Comparison of ENCODE assay signal across 6 cellular contexts in genomic region chr10:97687785-97688781, GRCh38. TPM values are rescaled to one million over a fixed set of nuclear protein-coding genes. Genes with fewer than 3 reads are reported as not detected.
DNase-seq lines count a peak whose midpoint lies in the region; ATAC-seq and TF ChIP-seq lines count a peak whose summit lies in the region.

No MANE protein-coding gene starts in this region.

- H3K9me3 ChIP-seq in body of pancreas: no peaks in the 10 kb centered on the region

- H3K4me1 ChIP-seq in body of pancreas: peaks cover 50% of the 10 kb centered on the region

- no peaks in the 10 kb centered on the region for H3K36me3 Mint-ChIP-seq in neural crest cell (ENCODE audit: low read depth)

- peak; percentile 13 for DNase-seq in HT-29 (ENCODE audit: low spot score)
- peak in 2 of 4 donors; percentile 27 to 49 for DNase-seq in body of pancreas
- DNase-seq in neural crest cell (ENCODE audit: low read depth, low spot score): no peak
- DNase-seq in head of caudate nucleus: no peak
- no peak for DNase-seq in NCI-H2081 treated with DMSO at 0.1 percent for 48 hours (lab: John Stamatoyannopoulos, UW)

- TF ChIP-seq POLR2A in body of pancreas (IDR thresholded peaks at IDR 0.05): peak in 1 of 3 donors; percentile 6

- no peak for TF ChIP-seq CTCF in body of pancreas (IDR thresholded peaks at IDR 0.05)
- no peak for TF ChIP-seq CTCF in neural crest cell (conservative IDR thresholded peaks at IDR 0.05)

- no peak overlapping the region for H3K4me3 ChIP-seq in body of pancreas

- peak overlapping the region; percentile 87 for H3K4me3 Mint-ChIP-seq in neural crest cell

- H3K27me3 Mint-ChIP-seq in neural crest cell (ENCODE audit: low read depth): no peaks in the 10 kb centered on the region

- WGBS in body of pancreas, 2 donors: 41 to 45% methylated on average over 14 of the region's 14 CpGs

- no peaks in the 10 kb centered on the region for H3K36me3 ChIP-seq in body of pancreas (replicated peaks in 1 of 2; ENCODE audit: insufficient read depth in 1 of 2, low read depth in 2 of 2)

- H3K27ac ChIP-seq in body of pancreas: peak overlapping the region; percentile 55 to 95 (median 92)

- peaks cover 18% of the 10 kb centered on the region for H3K4me1 Mint-ChIP-seq in neural crest cell

- ATAC-seq in body of pancreas (no peak), GM18909 (IDR thresholded peaks at IDR 0.05; ENCODE audit: poor library complexity, unreplicated experiment) (no peak)

- no peaks in the 10 kb centered on the region for H3K27me3 ChIP-seq in body of pancreas

- intact Hi-C loops in body of pancreas (cut with DNase I): no loop called here
- intact Hi-C loops in head of caudate nucleus (cut with DNase I): loop anchor here (10.0 kb wide), 1 partner anchor 47 kb away; the partner anchor contains the start of gene ZFYVE27

- no peaks in the 10 kb centered on the region for H3K9me3 Mint-ChIP-seq in neural crest cell

- peak overlapping the region; percentile 83 for H3K27ac Mint-ChIP-seq in neural crest cell (ENCODE audit: unreplicated experiment)

RNA-seq across cellular contexts. Expression of gene AVPI1, which starts 1.0 kb away (rescaled TPM):
- total RNA-seq in HT-29 (2014; rRNA removed; shearing (Covaris generic)): 31.9 and 35.5 TPM in 2 replicates
- 10 to 100 TPM in 1 of 2 donors, 1 to 10 TPM in 1; 5.7 to 14.8 TPM for total RNA-seq in body of pancreas
- 2.4 and 3.3 TPM in 2 replicates for total RNA-seq in neural crest cell

RNA-seq across cellular contexts. Expression of gene MARVELD1, which starts 25.4 kb away (rescaled TPM):
- 24.5 and 24.9 TPM in 2 replicates for total RNA-seq in HT-29 (2014; rRNA removed; shearing (Covaris generic))
- total RNA-seq in body of pancreas (1 to 10 TPM; 4.3 to 6.5 TPM), neural crest cell (52.3 and 52.8 TPM in 2 replicates)

RNA-seq across cellular contexts. Expression of gene PI4K2A, which starts 47.6 kb away (rescaled TPM):
- total RNA-seq in HT-29 (2014; rRNA removed; shearing (Covaris generic)): 10.4 and 11.2 TPM in 2 replicates
- total RNA-seq in body of pancreas (1 to 10 TPM; 3.6 to 5.7 TPM), neural crest cell (19.3 and 19.4 TPM in 2 replicates)

RNA-seq across cellular contexts. Expression of gene ZFYVE27, which starts 48.8 kb away (rescaled TPM):
- total RNA-seq in HT-29 (2014; rRNA removed; shearing (Covaris generic)): 34.6 and 45.5 TPM in 2 replicates
- total RNA-seq in body of pancreas: 10 to 100 TPM; 14.8 to 32.6 TPM
- 24.6 and 26.9 TPM in 2 replicates for total RNA-seq in neural crest cell

RNA-seq across cellular contexts. Expression of gene MORN4, which starts 54.8 kb away (rescaled TPM):
- 0.29 and 1.2 TPM in 2 replicates for total RNA-seq in HT-29 (2014; rRNA removed; shearing (Covaris generic))
- total RNA-seq in body of pancreas (1 to 10 TPM; 4.9 to 8.3 TPM), neural crest cell (25.9 and 27.2 TPM in 2 replicates)
